27 cellular contexts compared by ENCODE assay signal in genomic region chr21:25555492-25555891, GRCh38.
"Had no signal": no experiment of that assay in that cellular context is flagged by ENCODE, and none has a peak within 500 bp of the region (broad histone marks: within the 10 kb centered on the region; RNA-seq: fewer than 3 reads in every experiment).

No MANE protein-coding gene starts in this region.

- DNase-seq: activated CD4-positive, alpha-beta T cell treated with anti-CD3 and anti-CD28 coated beads, Interleukin-2, amount 10 ng/mL, durations not matched to agents 7 days and 5 days; activated CD8-positive, alpha-beta memory T cell treated with anti-CD3 and anti-CD28 coated beads, Interleukin-2, amount 50 U/mL, for 48 hours; adrenal gland; aorta; cerebellar nuclear complex; colonic mucosa; dorsolateral prefrontal cortex; effector memory CD4-positive, alpha-beta T cell; gastrocnemius medialis; glutamatergic neuron; left lung; lower lobe of right lung; mesenchymal stem cell; naive thymus-derived CD8-positive, alpha-beta T cell; posterior cingulate gyrus; right cardiac atrium; SHP77; stimulated activated CD4-positive, alpha-beta T cell treated with anti-CD3 and anti-CD28 coated beads, Interleukin-15, amount 100 ng/mL, for 24 hours; stimulated activated CD4-positive, alpha-beta T cell treated with anti-CD3 and anti-CD28 coated beads, Interleukin-2, amount 100 ng/mL, for 24 hours; stimulated activated naive CD4-positive, alpha-beta T cell treated with Interleukin-2 at 50 U/mL for 16 hours; substantia nigra; T-helper 1 cell had no signal

- H3K4me1 ChIP-seq: adrenal gland, colonic mucosa, gastrocnemius medialis, vagina had no signal

- H3K4me3 Mint-ChIP-seq: activated CD4-positive, alpha-beta T cell treated with anti-CD3 and anti-CD28 coated beads, Interleukin-2, amount 10 ng/mL, durations not matched to agents 7 days and 5 days; brain; naive thymus-derived CD8-positive, alpha-beta T cell; type B pancreatic cell had no signal

- H3K4me3 ChIP-seq: adrenal gland, cardiac muscle cell, colonic mucosa, dorsolateral prefrontal cortex, gastrocnemius medialis, left lung, lower lobe of right lung, vagina had no signal

- H3K4me1 Mint-ChIP-seq: brain had no signal

- H3K27ac ChIP-seq: adrenal gland, cardiac muscle cell, colonic mucosa, dorsolateral prefrontal cortex, gastrocnemius medialis, left lung, lower lobe of right lung, vagina had no signal

- H3K9me3 Mint-ChIP-seq: naive thymus-derived CD8-positive, alpha-beta T cell; type B pancreatic cell had no signal

- H3K36me3 Mint-ChIP-seq: naive thymus-derived CD8-positive, alpha-beta T cell; type B pancreatic cell had no signal

- H3K27ac Mint-ChIP-seq: activated CD4-positive, alpha-beta T cell treated with anti-CD3 and anti-CD28 coated beads, Interleukin-2, amount 10 ng/mL, durations not matched to agents 7 days and 5 days; activated T-helper 2 cell treated with anti-CD3 and anti-CD28 coated beads, Interferon-gamma antibody, Interleukin-2, Interleukin-4, amounts not matched to agents 10 μg/mL and 5 μg/mL and 100 μg/mL, durations not matched to agents 14 hours and 24 hours and 36 hours; brain; type B pancreatic cell had no signal

- H3K27me3 ChIP-seq: adrenal gland, cardiac muscle cell, colonic mucosa, dorsolateral prefrontal cortex, gastrocnemius medialis, left lung, vagina had no signal

- H3K27me3 Mint-ChIP-seq: activated CD4-positive, alpha-beta T cell treated with anti-CD3 and anti-CD28 coated beads, Interleukin-2, amount 10 ng/mL, durations not matched to agents 7 days and 5 days; brain; naive thymus-derived CD8-positive, alpha-beta T cell; type B pancreatic cell had no signal

- ATAC-seq: gastrocnemius medialis; left lung; lower lobe of right lung; naive thymus-derived CD8-positive, alpha-beta T cell; right cardiac atrium had no signal
